8 cellular contexts compared by ENCODE assay signal in genomic region chr12:56007892-56008471, GRCh38. TPM values are rescaled to one million over a fixed set of nuclear protein-coding genes. Genes with fewer than 3 reads are reported as not detected.
DNase-seq lines count a peak whose midpoint lies in the region; ATAC-seq and TF ChIP-seq lines count a peak whose summit lies in the region.

No MANE protein-coding gene starts in this region.

- TF ChIP-seq CTCF in coronary artery (IDR thresholded peaks at IDR 0.05) (no peak), lung (IDR thresholded peaks at IDR 0.05; ENCODE audit: control extremely low read depth, extremely low read depth) (no peak), tibial nerve (IDR thresholded peaks at IDR 0.05) (no peak)

- TF ChIP-seq EP300 in tibial nerve (IDR thresholded peaks at IDR 0.05), result no peak

- no peaks in the 10 kb centered on the region for H3K27me3 ChIP-seq in CD8-positive, alpha-beta memory T cell (ENCODE audit: insufficient read depth, low read length, poor library complexity, severe bottlenecking)
- H3K27me3 ChIP-seq in lung (ENCODE audit: control insufficient read depth, insufficient read depth), result no peaks in the 10 kb centered on the region
- no peaks in the 10 kb centered on the region for H3K27me3 ChIP-seq in tibial nerve

- no peak for TF ChIP-seq POLR2A in tibial nerve (IDR thresholded peaks at IDR 0.05)

- POLR2A ChIA-PET in CD8-positive, alpha-beta memory T cell (lab: Charles Lee), result interaction anchor here (0.8 to 1.7 kb wide), 2 partner anchors 34 to 264 kb away, joined by 6 to 7 read pairs; partner anchors contain the start of gene RAB5B

- CTCF ChIA-PET in CD8-positive, alpha-beta memory T cell (lab: Charles Lee), result no interaction called here

- H3K36me3 Mint-ChIP-seq in CD8-positive, alpha-beta memory T cell, result peaks cover 0 to 5% (median 1%) of the 10 kb centered on the region in 3 donors

- ATAC-seq in GM21423 (IDR thresholded peaks at IDR 0.05; ENCODE audit: unreplicated experiment), result peak; percentile 31
- ATAC-seq in lung (ENCODE audit: insufficient read depth, low FRiP score), result no peak

- H3K4me3 ChIP-seq in CD8-positive, alpha-beta memory T cell (ENCODE audit: low read length), result peak overlapping the region; percentile 61
- H3K4me3 ChIP-seq in coronary artery (peak overlapping the region; percentile 83), lung (peak overlapping the region; percentile 37), tibial nerve (peak overlapping the region; percentile 95 to 97 (median 96))

- peaks cover 0 to 2% of the 10 kb centered on the region in 2 donors for H3K27me3 Mint-ChIP-seq in CD8-positive, alpha-beta memory T cell

- DNase-seq in CD8-positive, alpha-beta memory T cell, result peak in 1 of 5 donors; percentile 52
- DNase-seq in NCI-H146 (lab: John Stamatoyannopoulos, UW) (peak; percentile 10), coronary artery (ENCODE audit: low spot score) (no peak), lung (ENCODE audit: low spot score) (no peak), tibial nerve (ENCODE audit: low spot score in 2 of 2) (peak in 1 of 2 donors; percentile 21), occipital lobe (lab: John Stamatoyannopoulos, UW) (no peak), CD1c-positive myeloid dendritic cell (ENCODE audit: extremely low spot score) (no peak)

- H3K27ac Mint-ChIP-seq in CD8-positive, alpha-beta memory T cell, result peak overlapping the region in 7 of 8 donors; percentile 5 to 94 (median 89)

- WGBS in lung, 2 donors, result 5% methylated on average over 16 of the region's 16 CpGs
- 2 to 3% methylated on average over 16 of the region's 16 CpGs for WGBS in tibial nerve, 2 donors

- peaks cover 11% of the 10 kb centered on the region for H3K4me1 ChIP-seq in CD8-positive, alpha-beta memory T cell (ENCODE audit: insufficient read depth, low read length)
- peaks cover 0 to 4% of the 10 kb centered on the region in 2 donors for H3K4me1 ChIP-seq in lung (ENCODE audit: control insufficient read depth in 2 of 2, insufficient read depth in 2 of 2, low read length in 2 of 2)
- peaks cover 0 to 19% (median 2%) of the 10 kb centered on the region in 4 donors for H3K4me1 ChIP-seq in tibial nerve

- H3K27ac ChIP-seq in CD8-positive, alpha-beta memory T cell (ENCODE audit: low read depth, low read length), result no peak overlapping the region
- H3K27ac ChIP-seq in coronary artery (peak overlapping the region; percentile 93 to 96), lung (ENCODE audit: low read depth in 1 of 2, low read length in 1 of 2) (peak overlapping the region; percentile 75 to 91), tibial nerve (peak overlapping the region; percentile 90 to 98 (median 96))

- H3K4me3 Mint-ChIP-seq in CD8-positive, alpha-beta memory T cell, result peak overlapping the region; percentile 74 to 92 (median 85)

- H3K9me3 ChIP-seq in CD8-positive, alpha-beta memory T cell (ENCODE audit: low read length), result no peaks in the 10 kb centered on the region
- H3K9me3 ChIP-seq in lung (ENCODE audit: control insufficient read depth in 2 of 2, insufficient read depth in 1 of 2, low read length in 1 of 2) (no peaks in the 10 kb centered on the region), tibial nerve (no peaks in the 10 kb centered on the region)

- no peaks in the 10 kb centered on the region for H3K9me3 Mint-ChIP-seq in CD8-positive, alpha-beta memory T cell

- H3K4me1 Mint-ChIP-seq in CD8-positive, alpha-beta memory T cell, result peaks cover 17 to 28% (median 19%) of the 10 kb centered on the region in 3 donors

- no peaks in the 10 kb centered on the region for H3K36me3 ChIP-seq in CD8-positive, alpha-beta memory T cell (ENCODE audit: insufficient read depth, low read length)
- H3K36me3 ChIP-seq in lung (ENCODE audit: control insufficient read depth in 2 of 2, insufficient read depth in 2 of 2, low read length in 2 of 2) (peaks cover 0 to 6% of the 10 kb centered on the region in 2 donors), tibial nerve (peaks cover 0 to 23% (median 0%) of the 10 kb centered on the region in 3 donors)

RNA-seq across cellular contexts. Expression of gene SUOX, which starts 10.9 kb away (rescaled TPM):
- 1 to 10 TPM; 2.3 to 2.5 TPM for total RNA-seq in CD8-positive, alpha-beta memory T cell
- polyA plus RNA-seq in CD8-positive, alpha-beta memory T cell, result 0.90 TPM
- 10 to 100 TPM; 17.7 to 26.2 TPM for total RNA-seq in lung
- 10 to 100 TPM; 15.1 to 17.1 TPM for polyA plus RNA-seq in lung
- 10 to 100 TPM; 20.4 to 39.1 (median 28.1) TPM for total RNA-seq in tibial nerve
- 8.3 TPM for total RNA-seq in occipital lobe

RNA-seq across cellular contexts. Expression of gene IKZF4, which starts 12.9 kb away (rescaled TPM):
- 10 to 100 TPM; 11.0 to 11.6 TPM for total RNA-seq in CD8-positive, alpha-beta memory T cell
- polyA plus RNA-seq in CD8-positive, alpha-beta memory T cell, result 0.86 TPM
- total RNA-seq in lung, result 10 to 100 TPM in 1 of 2 donors, 1 to 10 TPM in 1; 7.0 to 10.7 TPM
- polyA plus RNA-seq in lung, result 1 to 10 TPM; 3.3 to 3.5 TPM
- 1 to 10 TPM; 3.8 to 9.6 (median 6.4) TPM for total RNA-seq in tibial nerve
- 5.5 TPM for total RNA-seq in occipital lobe

RNA-seq across cellular contexts. Expression of gene RPS26, which starts 33.7 kb away (rescaled TPM):
- 10 to 100 TPM; 48.8 to 59.9 TPM for total RNA-seq in CD8-positive, alpha-beta memory T cell
- 1,127 TPM for polyA plus RNA-seq in CD8-positive, alpha-beta memory T cell
- 10 to 100 TPM; 53.1 to 94.2 TPM for total RNA-seq in lung
- polyA plus RNA-seq in lung, result 1,000 to 10,000 TPM; 1,088 to 1,477 TPM
- 1,000 to 10,000 TPM in 2 of 4 donors, 100 to 1,000 TPM in 2; 308 to 1,324 (median 859) TPM for total RNA-seq in tibial nerve
- 61.3 TPM for total RNA-seq in occipital lobe

RNA-seq across cellular contexts. Expression of gene RAB5B, which starts 34.1 kb away (rescaled TPM):
- 10 to 100 TPM; 36.6 to 38.3 TPM for total RNA-seq in CD8-positive, alpha-beta memory T cell
- 68.5 TPM for polyA plus RNA-seq in CD8-positive, alpha-beta memory T cell
- total RNA-seq in lung (100 to 1,000 TPM; 113 to 118 TPM), tibial nerve (100 to 1,000 TPM in 1 of 4 donors, 10 to 100 TPM in 3; 71.7 to 111 (median 83.0) TPM), occipital lobe (37.4 TPM)
- polyA plus RNA-seq in lung, result 10 to 100 TPM; 64.5 to 70.0 TPM

RNA-seq across cellular contexts. Expression of gene CDK2, which starts 41.4 kb away (rescaled TPM):
- total RNA-seq in CD8-positive, alpha-beta memory T cell, result 100 to 1,000 TPM; 117 to 125 TPM
- polyA plus RNA-seq in CD8-positive, alpha-beta memory T cell, result 8.2 TPM
- total RNA-seq in lung (10 to 100 TPM; 27.4 to 28.0 TPM), tibial nerve (10 to 100 TPM; 10.3 to 22.2 (median 13.8) TPM), occipital lobe (6.7 TPM)
- 10 to 100 TPM; 13.0 to 25.5 TPM for polyA plus RNA-seq in lung

Comparison
In these comparisons a context has a peak if more than half of its experiments do, and no peak if none do; other contexts are left out.
1. H3K4me3 ChIP-seq: peak in every context shown above with its lines; median percentile 96 in tibial nerve; 83 in coronary artery; 61 in CD8-positive, alpha-beta memory T cell; 37 in lung.